ENCODE assay signal across 18 cellular contexts in genomic region chr9:123311250-123311753, GRCh38. TPM values are rescaled to one million over a fixed set of nuclear protein-coding genes. Genes with fewer than 3 reads are reported as not detected.
A peak's percentile ranks its signal among the peaks of the same experiment; 100 is the strongest.
DNase-seq lines count a peak whose midpoint lies in the region; ATAC-seq and TF ChIP-seq lines count a peak whose summit lies in the region.
"Had no signal": no experiment of that assay in that cellular context is flagged by ENCODE, and none has a peak within 500 bp of the region (broad histone marks: within the 10 kb centered on the region; RNA-seq: fewer than 3 reads in every experiment).

No MANE protein-coding gene starts in this region.

- H3K4me1 ChIP-seq in right lobe of liver (peaks cover 0 to 12% (median 3%) of the 10 kb centered on the region in 4 donors), psoas muscle (peaks cover 17% of the 10 kb centered on the region), ovary (ENCODE audit: insufficient read depth) (no peaks in the 10 kb centered on the region)

- no peak for TF ChIP-seq CTCF in right lobe of liver (IDR thresholded peaks at IDR 0.05)
- no peak for TF ChIP-seq CTCF in psoas muscle (IDR thresholded peaks at IDR 0.05)
- no peak for TF ChIP-seq CTCF in ovary (IDR thresholded peaks at IDR 0.05)

- CTCF ChIA-PET in activated naive CD4-positive, alpha-beta T cell treated with anti-CD3 and anti-CD28 coated beads for 36 hours (lab: Charles Lee): no interaction called here

- H3K27ac ChIP-seq in right lobe of liver (no peak overlapping the region), psoas muscle (peak overlapping the region; percentile 65), ovary (no peak overlapping the region)
- H3K27ac ChIP-seq: KMS-11 had no signal

- no peak for DNase-seq in activated naive CD4-positive, alpha-beta T cell treated with anti-CD3 and anti-CD28 coated beads for 36 hours
- no peak for DNase-seq in right lobe of liver
- no peak for DNase-seq in psoas muscle
- DNase-seq in NAMALWA (ENCODE audit: low spot score): no peak
- no peak for DNase-seq in NCI-H2107 treated with DMSO at 0.1 percent for 48 hours (lab: John Stamatoyannopoulos, UW; ENCODE audit: unreplicated experiment)
- no peak for DNase-seq in Ammon's horn (ENCODE audit: low spot score)
- no peak for DNase-seq in ovary
- DNase-seq: 8988T, DMS79 treated with DMSO at 0.1 percent for 48 hours, NCI-H1417 treated with DMSO at 0.1 percent for 48 hours, NCI-H187 treated with DMSO at 0.1 percent for 48 hours, NCI-H226, NCI-H524 treated with DMSO at 0.1 percent for 48 hours, SHP77 treated with DMSO at 0.1 percent for 48 hours had no signal

- WGBS in right lobe of liver (ENCODE audit: insufficient coverage, low coverage, low lambda C conversion rate, missing lambda C conversion rate): 30% methylated on average over 9 of the region's 9 CpGs
- 18 to 34% (median 22%) methylated on average over 9 of the region's 9 CpGs for WGBS in psoas muscle, 3 donors
- WGBS in ovary, 3 donors: 34 to 54% (median 34%) methylated on average over 9 of the region's 9 CpGs

- H3K27ac Mint-ChIP-seq in activated naive CD4-positive, alpha-beta T cell treated with anti-CD3 and anti-CD28 coated beads, Interleukin-2, amount 50 U/mL, for 24 hours: peak overlapping the region; percentile 56
- H3K27ac Mint-ChIP-seq in activated naive CD4-positive, alpha-beta T cell treated with anti-CD3 and anti-CD28 coated beads for 36 hours: no peak overlapping the region

- H3K36me3 ChIP-seq in right lobe of liver (no peaks in the 10 kb centered on the region), psoas muscle (ENCODE audit: insufficient read depth in 1 of 2, low read depth in 1 of 2) (no peaks in the 10 kb centered on the region), ovary (no peaks in the 10 kb centered on the region)

- H3K27me3 Mint-ChIP-seq in activated naive CD4-positive, alpha-beta T cell treated with anti-CD3 and anti-CD28 coated beads, Interleukin-2, amount 50 U/mL, for 24 hours: no peaks in the 10 kb centered on the region
- H3K27me3 Mint-ChIP-seq in activated naive CD4-positive, alpha-beta T cell treated with anti-CD3 and anti-CD28 coated beads for 36 hours (ENCODE audit: low read depth): no peaks in the 10 kb centered on the region

- H3K36me3 Mint-ChIP-seq in activated naive CD4-positive, alpha-beta T cell treated with anti-CD3 and anti-CD28 coated beads, Interleukin-2, amount 50 U/mL, for 24 hours: no peaks in the 10 kb centered on the region
- H3K36me3 Mint-ChIP-seq in activated naive CD4-positive, alpha-beta T cell treated with anti-CD3 and anti-CD28 coated beads for 36 hours (ENCODE audit: low read depth): no peaks in the 10 kb centered on the region

- H3K4me3 ChIP-seq in right lobe of liver (no peak overlapping the region), psoas muscle (peak overlapping the region; percentile 38), ovary (no peak overlapping the region)

- ATAC-seq in right lobe of liver (peak in 3 of 4 donors; percentile 21 to 28 (median 22)), psoas muscle (peak in 3 of 4 donors; percentile 82 to 91 (median 85))

- no peaks in the 10 kb centered on the region for H3K9me3 Mint-ChIP-seq in activated naive CD4-positive, alpha-beta T cell treated with anti-CD3 and anti-CD28 coated beads, Interleukin-2, amount 50 U/mL, for 24 hours
- no peaks in the 10 kb centered on the region for H3K9me3 Mint-ChIP-seq in activated naive CD4-positive, alpha-beta T cell treated with anti-CD3 and anti-CD28 coated beads for 36 hours

- H3K27me3 ChIP-seq in right lobe of liver (no peaks in the 10 kb centered on the region), psoas muscle (ENCODE audit: insufficient read depth in 3 of 3, low read length in 2 of 3) (no peaks in the 10 kb centered on the region), ovary (no peaks in the 10 kb centered on the region)

- H3K9me3 ChIP-seq in right lobe of liver (no peaks in the 10 kb centered on the region), psoas muscle (no peaks in the 10 kb centered on the region), ovary (no peaks in the 10 kb centered on the region)

- H3K4me3 Mint-ChIP-seq in activated naive CD4-positive, alpha-beta T cell treated with anti-CD3 and anti-CD28 coated beads, Interleukin-2, amount 50 U/mL, for 24 hours: no peak overlapping the region
- H3K4me3 Mint-ChIP-seq in activated naive CD4-positive, alpha-beta T cell treated with anti-CD3 and anti-CD28 coated beads for 36 hours: no peak overlapping the region

- H3K4me1 Mint-ChIP-seq in activated naive CD4-positive, alpha-beta T cell treated with anti-CD3 and anti-CD28 coated beads, Interleukin-2, amount 50 U/mL, for 24 hours: peaks cover 22% of the 10 kb centered on the region
- H3K4me1 Mint-ChIP-seq in activated naive CD4-positive, alpha-beta T cell treated with anti-CD3 and anti-CD28 coated beads for 36 hours (ENCODE audit: low read depth): no peaks in the 10 kb centered on the region

- intact Hi-C loops in activated naive CD4-positive, alpha-beta T cell treated with anti-CD3 and anti-CD28 coated beads for 36 hours (cut with micrococcal nuclease): no loop called here
- intact Hi-C loops in right lobe of liver (cut with DNase I): no loop called here
- intact Hi-C loops in psoas muscle (cut with DNase I): no loop called here
- intact Hi-C loops in ovary (cut with DNase I): no loop called here

- TF ChIP-seq POLR2A in right lobe of liver (IDR thresholded peaks at IDR 0.05) (no peak), ovary (IDR thresholded peaks at IDR 0.05) (no peak)

- no peak for TF ChIP-seq EP300 in ovary (IDR thresholded peaks at IDR 0.05)

RNA-seq across cellular contexts. Expression of gene STRBP, which starts 42.9 kb away (rescaled TPM):
- 10 to 100 TPM; 27.6 to 27.8 TPM for total RNA-seq in activated naive CD4-positive, alpha-beta T cell treated with anti-CD3 and anti-CD28 coated beads for 36 hours
- total RNA-seq in right lobe of liver (10 to 100 TPM in 1 of 6 experiments, 1 to 10 TPM in 5; 5.3 to 10.2 (median 8.3) TPM), psoas muscle (1 to 10 TPM; 6.2 to 8.5 (median 7.1) TPM), ovary (10 to 100 TPM in 6 of 7 donors, 1 to 10 TPM in 1; 7.4 to 18.8 (median 11.2) TPM)
- polyA plus RNA-seq in psoas muscle (1 to 10 TPM; 3.8 to 5.6 (median 4.8) TPM), ovary (1 to 10 TPM; 4.9 to 7.2 TPM)

RNA-seq across cellular contexts. Expression of gene CRB2, which starts 44.7 kb away (rescaled TPM):
- not detected for total RNA-seq in activated naive CD4-positive, alpha-beta T cell treated with anti-CD3 and anti-CD28 coated beads for 36 hours
- total RNA-seq in right lobe of liver: not detected
- under 1 TPM in 1 of 4 donors, not detected in 3; 0.05 TPM for total RNA-seq in psoas muscle
- polyA plus RNA-seq in psoas muscle: under 1 TPM in 2 of 3 donors, not detected in 1; 0.01 to 0.03 TPM
- 10 to 100 TPM in 1 of 7 donors, 1 to 10 TPM in 2, under 1 TPM in 4; 0.25 to 20.4 (median 0.62) TPM for total RNA-seq in ovary
- polyA plus RNA-seq in ovary: under 1 TPM; 0.13 to 0.15 TPM
- total RNA-seq: RPMI7951 had no signal
- polyA plus RNA-seq: BJ had no signal
